ENCODE assay signal across 17 cellular contexts in the genomic region with DNA sequence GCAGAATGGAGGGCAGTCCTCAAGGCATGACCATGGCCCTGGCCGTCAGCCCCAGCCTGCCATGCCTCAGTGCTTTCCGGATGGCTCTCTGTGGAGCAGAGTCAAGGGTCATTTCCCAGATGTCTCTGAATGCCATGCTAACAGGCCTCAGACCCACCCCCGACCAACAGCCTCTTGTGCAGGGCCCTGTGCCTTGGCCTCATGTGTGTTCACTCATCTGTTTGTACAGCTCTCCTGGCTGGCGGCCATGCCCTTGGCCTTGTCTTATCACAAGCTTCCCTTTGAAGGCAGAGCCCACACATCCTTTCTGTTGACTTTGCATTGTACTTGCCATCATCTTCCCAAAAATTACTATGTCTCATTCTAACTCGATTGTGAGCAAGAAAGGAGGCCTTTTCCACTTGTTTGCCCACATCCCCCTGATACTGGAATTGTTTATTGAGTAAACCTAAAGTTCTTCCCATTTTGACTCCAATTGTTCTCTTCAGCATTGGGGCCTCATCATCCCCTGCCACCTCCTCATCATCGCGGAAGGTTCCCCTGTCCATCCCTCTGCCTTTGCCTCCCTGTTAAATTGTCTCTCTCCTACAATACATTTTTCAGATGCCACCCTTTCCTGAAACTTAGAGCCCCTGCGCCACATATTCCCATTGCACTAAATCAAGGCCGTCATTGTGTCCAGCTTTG. TPM values are rescaled to one million over a fixed set of nuclear protein-coding genes. Genes with fewer than 3 reads are reported as not detected.
DNase-seq lines count a peak whose midpoint lies in the region; ATAC-seq, FAIRE-seq and TF ChIP-seq lines count a peak whose summit lies in the region.
"Had no signal": no experiment of that assay in that cellular context is flagged by ENCODE, and none has a peak within 500 bp of the region (broad histone marks: within the 10 kb centered on the region; RNA-seq: fewer than 3 reads in every experiment).

No MANE protein-coding gene starts in this region.

- CTCF ChIA-PET in A549 (lab: Yijun Ruan, JAX): no interaction called here
- CTCF ChIA-PET in CD4-positive, alpha-beta T cell (lab: Charles Lee): interaction anchor here (0.6 to 1.7 kb wide), 2 partner anchors 18 to 110 kb away, joined by 3 read pairs; a partner anchor contains a TSS
- CTCF ChIA-PET in WTC11 (lab: Charles Lee): interaction anchor here (0.6 kb wide), 1 partner anchor 726 kb away, joined by 6 read pairs; no protein-coding TSS in a partner anchor
- CTCF ChIA-PET in HepG2 (lab: Yijun Ruan, JAX; ENCODE audit: low intra/inter-chr PET ratio, low total read pairs): no interaction called here

- TF ChIP-seq POLR2A in A549 (IDR thresholded peaks at IDR 0.05; ENCODE audit: low read length): no peak
- TF ChIP-seq POLR2A in HepG2 (IDR thresholded peaks at IDR 0.05; ENCODE audit: insufficient read depth in 1 of 2, low read depth in 2 of 2, low read length in 2 of 2): no peak

- no peak for TF ChIP-seq RAD21 in A549 (conservative IDR thresholded peaks at IDR 0.05 in 1 of 2, IDR thresholded peaks at IDR 0.05 in 1 of 2)
- TF ChIP-seq RAD21 in HepG2 (CRISPR knock-in tag; IDR thresholded peaks at IDR 0.05): no peak

- H3K9me3 ChIP-seq in A549 (no peaks in the 10 kb centered on the region), HepG2 (ENCODE audit: low read length) (no peaks in the 10 kb centered on the region)
- H3K9me3 ChIP-seq in CD4-positive, alpha-beta T cell (ENCODE audit: control insufficient read depth, low read length): no peaks in the 10 kb centered on the region
- H3K9me3 ChIP-seq: BLaER1 had no signal

- TF ChIP-seq EP300 in A549 (IDR thresholded peaks at IDR 0.05) (no peak), HepG2 (IDR thresholded peaks at IDR 0.05; ENCODE audit: low read depth in 2 of 2, low read length in 2 of 2) (peak in 1 of 2 experiments; percentile 83; a peak in 2 of 4 replicates), HepG2 (CRISPR knock-in tag; IDR thresholded peaks at IDR 0.05; ENCODE audit: borderline replicate concordance) (peak; percentile 87)

- H3K4me1 ChIP-seq in A549: peaks cover 31% of the 10 kb centered on the region
- H3K4me1 ChIP-seq in HepG2 (ENCODE audit: insufficient read depth, low read length): peaks cover 16% of the 10 kb centered on the region

- no peak overlapping the region for H2AFZ ChIP-seq in HepG2 (ENCODE audit: low read length)
- H2AFZ ChIP-seq: PC-9 had no signal

- H3K4me2 ChIP-seq in A549: peak overlapping the region; percentile 36; the same call in 2 of the 3 replicates
- H3K4me2 ChIP-seq in HepG2 (ENCODE audit: low read depth, low read length): peak overlapping the region; percentile 42; the same call in 1 of the 2 replicates
- H3K4me2 ChIP-seq: BLaER1, KMS-11, PC-9 had no signal

- intact Hi-C loops in CD4-positive, alpha-beta T cell (cut with DNase I, micrococcal nuclease): no loop called here
- intact Hi-C loops in HepG2 (cut with micrococcal nuclease; ENCODE audit: unreplicated experiment): no loop called here

- BruUV-seq in HepG2 (replicated peaks; lab: Mats Ljungman, UMichigan): no TSS peak

- H3K27me3 ChIP-seq in CD4-positive, alpha-beta T cell (ENCODE audit: control insufficient read depth, insufficient read depth, low read length): no peaks in the 10 kb centered on the region
- H3K27me3 ChIP-seq in HepG2 (ENCODE audit: control insufficient read depth in 1 of 2, insufficient read depth in 2 of 2, low read length in 2 of 2): no peaks in the 10 kb centered on the region

- DNase-seq in A549 (ENCODE audit: low read depth in 1 of 2, low spot score in 1 of 2): peak in 1 of 2 experiments; percentile 38
- DNase-seq in CD4-positive, alpha-beta T cell: no peak
- no peak for DNase-seq in WTC11 (ENCODE audit: low spot score)
- peak; percentile 90 for DNase-seq in HepG2 (ENCODE audit: low spot score)
- DNase-seq in NCI-H1930 (lab: John Stamatoyannopoulos, UW): no peak
- no peak for DNase-seq in activated naive CD4-positive, alpha-beta T cell treated with Interleukin-2 at 50 U/mL for 16 hours
- DNase-seq in DMS 273 treated with DMSO at 0.1 percent for 48 hours (lab: John Stamatoyannopoulos, UW): no peak
- DNase-seq: activated CD4-positive, alpha-beta T cell treated with anti-CD3 and anti-CD28 coated beads for 1 hour; mesendoderm; NCI-H1436 treated with DMSO at 0.1 percent for 48 hours; NCI-H510A; PC-9 had no signal

- in situ Hi-C loops in HepG2 (cut with HindIII; ENCODE audit: extremely low pct_ligation_motif_present, low pct_unique_long_range_greater_than_20kb): no loop called here

- WGBS in A549 (ENCODE audit: missing lambda C conversion rate): 77% methylated on average over 6 of the region's 9 CpGs
- 14% methylated on average over 4 of the region's 9 CpGs for WGBS in HepG2 (ENCODE audit: low lambda C conversion rate)

- FAIRE-seq in A549 (lab: Jason Lieb, UNC) (no peak), HepG2 (lab: Jason Lieb, UNC) (peak; percentile 99)

- H3K4me3 ChIP-seq in A549 (no peak overlapping the region), HepG2 (replicated peaks in 1 of 3; ENCODE audit: insufficient read depth in 1 of 3, low read depth in 2 of 3, low read length in 3 of 3) (no peak overlapping the region)
- H3K4me3 ChIP-seq: BLaER1, PC-9, smooth muscle cell had no signal

- peak; percentile 39 to 61; a peak in 4 of 6 replicates for ATAC-seq in A549
- no peak for ATAC-seq in CD4-positive, alpha-beta T cell (ENCODE audit: poor library complexity)
- ATAC-seq in WTC11: no peak
- peak; percentile 96 for ATAC-seq in HepG2

- no peaks in the 10 kb centered on the region for H3K36me3 ChIP-seq in HepG2 (replicated peaks in 1 of 2; ENCODE audit: control insufficient read depth in 1 of 2, insufficient read depth in 2 of 2, low read length in 2 of 2)
- H3K36me3 ChIP-seq: BLaER1 had no signal

- H3K9ac ChIP-seq in HepG2 (ENCODE audit: insufficient read depth, low read depth, low read length): no peak overlapping the region
- H3K9ac ChIP-seq: BLaER1, KMS-11 had no signal

- peak overlapping the region; percentile 42 to 52; a peak in 3 of 6 replicates for H3K27ac ChIP-seq in A549
- H3K27ac ChIP-seq in CD4-positive, alpha-beta T cell (ENCODE audit: low read depth, low read length): no peak overlapping the region
- no peak overlapping the region for H3K27ac ChIP-seq in HepG2 (ENCODE audit: extremely low read length, insufficient read depth, low read length)
- H3K27ac ChIP-seq: BLaER1, KMS-11, PC-9 had no signal

- no peaks in the 10 kb centered on the region for H3K79me2 ChIP-seq in HepG2 (ENCODE audit: insufficient read depth, low read length)

- H3K27me3 Mint-ChIP-seq in CD4-positive, alpha-beta T cell: no peaks in the 10 kb centered on the region
- H3K27me3 Mint-ChIP-seq in WTC11 (ENCODE audit: low read depth): no peaks in the 10 kb centered on the region

- peaks cover 86% of the 10 kb centered on the region for H3K4me1 Mint-ChIP-seq in CD4-positive, alpha-beta T cell (ENCODE audit: low read depth)
- peaks cover 43% of the 10 kb centered on the region for H3K4me1 Mint-ChIP-seq in WTC11

- POLR2A ChIA-PET in A549 (lab: Yijun Ruan, JAX): no interaction called here
- POLR2A ChIA-PET in CD4-positive, alpha-beta T cell (lab: Charles Lee): no interaction called here
- POLR2A ChIA-PET in WTC11 (lab: Charles Lee): no interaction called here
- POLR2A ChIA-PET in HepG2 (lab: Yijun Ruan, JAX): interaction anchor here (0.7 kb wide), 1 partner anchor 111 kb away, joined by 3 read pairs; no protein-coding TSS in a partner anchor

- H3K36me3 Mint-ChIP-seq in CD4-positive, alpha-beta T cell (ENCODE audit: low read depth): peaks cover 78% of the 10 kb centered on the region
- H3K36me3 Mint-ChIP-seq in WTC11: no peaks in the 10 kb centered on the region

- peaks cover 2% of the 10 kb centered on the region; the same call in 1 of the 2 replicates for H4K20me1 ChIP-seq in HepG2 (ENCODE audit: insufficient read depth, low read length)

- H3K9me3 Mint-ChIP-seq in CD4-positive, alpha-beta T cell: no peaks in the 10 kb centered on the region
- H3K9me3 Mint-ChIP-seq in WTC11: no peaks in the 10 kb centered on the region
- H3K9me3 Mint-ChIP-seq: brain had no signal

- TF ChIP-seq CTCF in A549 (IDR thresholded peaks at IDR 0.05) (no peak), WTC11 (IDR thresholded peaks at IDR 0.05) (no peak), HepG2 (CRISPR knock-in tag; IDR thresholded peaks at IDR 0.05) (no peak)
- no peak for TF ChIP-seq CTCF in CD4-positive, alpha-beta T cell (IDR thresholded peaks at IDR 0.05)

- H3K27ac Mint-ChIP-seq in CD4-positive, alpha-beta T cell: peak overlapping the region; percentile 71
- H3K27ac Mint-ChIP-seq in WTC11: no peak overlapping the region
- H3K27ac Mint-ChIP-seq: brain had no signal

- H3K4me3 Mint-ChIP-seq in CD4-positive, alpha-beta T cell: peak overlapping the region; percentile 4
- no peak overlapping the region for H3K4me3 Mint-ChIP-seq in WTC11
- H3K4me3 Mint-ChIP-seq: brain had no signal

RNA-seq across cellular contexts. Expression of a gene that starts 6.3 kb away (rescaled TPM):
- polyA plus RNA-seq in A549 (2011; rRNA removed) (11.3 and 12.5 TPM in 2 replicates), A549 (2017; fragmentation: RNase III; extraction: RNeasy Plus Mini Kit Qiagen cat#74134 plus additional on column Dnase treatment) (2.7 to 5.8 TPM (median 5.2 TPM) in 3 replicates), HepG2 (2011; rRNA removed) (1.8 and 2.2 TPM in 2 replicates)
- 1.4 and 1.9 TPM in 2 replicates for polyA plus RNA-seq in A549 (2012; cell fraction: cytosol; rRNA removed)
- polyA plus RNA-seq in A549 (2012; cell fraction: nucleus; rRNA removed): 1.5 and 2.1 TPM in 2 replicates
- 16.3 and 16.5 TPM in 2 replicates for polyA minus RNA-seq in A549 (2011; rRNA and poly(A)+ RNA removed)
- 10 to 100 TPM; 60.8 to 64.5 TPM for total RNA-seq in CD4-positive, alpha-beta T cell
- total RNA-seq in WTC11 (2021) (7.3 to 9.0 TPM (median 7.9 TPM) in 3 replicates), HepG2 (2016; rRNA removed; fragmentation: Illumina TruSeq; extraction: Trizol) (1.7 and 2.3 TPM in 2 replicates)
- total RNA-seq in HepG2 (2016; cell fraction: cytosol; rRNA removed; fragmentation: Illumina TruSeq; extraction: Trizol; ENCODE audit: low read depth): 1.3 and 2.4 TPM in 2 replicates
- 1.6 and 3.5 TPM in 2 replicates for total RNA-seq in HepG2 (2016; cell fraction: insoluble cytoplasmic fraction; rRNA removed; fragmentation: Illumina TruSeq; extraction: Trizol)
- total RNA-seq in HepG2 (2016; cell fraction: membrane; rRNA removed; fragmentation: Illumina TruSeq; extraction: Trizol): 1.3 and 2.4 TPM in 2 replicates
- total RNA-seq in HepG2 (2016; cell fraction: nucleus; rRNA removed; fragmentation: Illumina TruSeq; extraction: Trizol): 5.5 and 5.6 TPM in 2 replicates
- polyA plus RNA-seq in HepG2 (2011; cell fraction: cytosol; rRNA removed): 1.2 and 1.8 TPM in 2 replicates
- 3.3 and 4.2 TPM in 2 replicates for polyA plus RNA-seq in HepG2 (2011; cell fraction: nucleus; rRNA removed)
- 0.89 and 1.7 TPM in 2 replicates for polyA plus RNA-seq in HepG2 (2012)
- polyA plus RNA-seq in HepG2 (2016; cell fraction: cytosol; fragmentation: Illumina TruSeq; extraction: Trizol; ENCODE audit: low read depth): 0.38 and 0.59 TPM in 2 replicates
- 1.3 and 1.9 TPM in 2 replicates for polyA plus RNA-seq in HepG2 (2016; cell fraction: insoluble cytoplasmic fraction; fragmentation: Illumina TruSeq; extraction: Trizol; ENCODE audit: low read depth)
- polyA plus RNA-seq in HepG2 (2016; cell fraction: membrane; fragmentation: Illumina TruSeq; extraction: Trizol; ENCODE audit: low read depth): 0.49 and 1.0 TPM in 2 replicates
- polyA plus RNA-seq in HepG2 (2016; cell fraction: nucleus; fragmentation: Illumina TruSeq; extraction: Trizol; ENCODE audit: insufficient read depth, low read depth): 6.4 and 6.6 TPM in 2 replicates
- polyA minus RNA-seq in HepG2 (2011; rRNA and poly(A)+ RNA removed; ENCODE audit: low replicate concordance): 5.5 and 9.5 TPM in 2 replicates
- 0.44 and 1.2 TPM in 2 replicates for polyA minus RNA-seq in HepG2 (2011; cell fraction: cytosol; rRNA and poly(A)+ RNA removed)
- polyA minus RNA-seq in HepG2 (2011; cell fraction: nucleus; rRNA and poly(A)+ RNA removed): 12.1 and 12.4 TPM in 2 replicates

RNA-seq across cellular contexts. Expression of a gene that starts 46.0 kb away (rescaled TPM):
- 8.5 and 10.5 TPM in 2 replicates for polyA plus RNA-seq in A549 (2011; rRNA removed)
- polyA plus RNA-seq in A549 (2012; cell fraction: cytosol; rRNA removed): 3.7 and 4.3 TPM in 2 replicates
- polyA plus RNA-seq in A549 (2012; cell fraction: nucleus; rRNA removed): 3.6 and 7.6 TPM in 2 replicates
- 11.0 to 12.0 TPM (median 11.7 TPM) in 3 replicates for polyA plus RNA-seq in A549 (2017; fragmentation: RNase III; extraction: RNeasy Plus Mini Kit Qiagen cat#74134 plus additional on column Dnase treatment)
- 1.6 and 3.1 TPM in 2 replicates for polyA minus RNA-seq in A549 (2011; rRNA and poly(A)+ RNA removed)
- 10 to 100 TPM; 18.4 to 21.1 TPM for total RNA-seq in CD4-positive, alpha-beta T cell
- 7.0 to 8.9 TPM (median 8.6 TPM) in 3 replicates for total RNA-seq in WTC11 (2021)
- total RNA-seq in HepG2 (2016; rRNA removed; fragmentation: Illumina TruSeq; extraction: Trizol): 3.6 and 4.9 TPM in 2 replicates
- 0.71 and 0.97 TPM in 2 replicates for total RNA-seq in HepG2 (2016; cell fraction: cytosol; rRNA removed; fragmentation: Illumina TruSeq; extraction: Trizol; ENCODE audit: low read depth)
- 3.3 and 5.0 TPM in 2 replicates for total RNA-seq in HepG2 (2016; cell fraction: insoluble cytoplasmic fraction; rRNA removed; fragmentation: Illumina TruSeq; extraction: Trizol)
- 1.4 and 2.2 TPM in 2 replicates for total RNA-seq in HepG2 (2016; cell fraction: membrane; rRNA removed; fragmentation: Illumina TruSeq; extraction: Trizol)
- 4.4 and 4.8 TPM in 2 replicates for total RNA-seq in HepG2 (2016; cell fraction: nucleus; rRNA removed; fragmentation: Illumina TruSeq; extraction: Trizol)
- 2.8 and 3.6 TPM in 2 replicates for polyA plus RNA-seq in HepG2 (2011; rRNA removed)
- polyA plus RNA-seq in HepG2 (2011; cell fraction: cytosol; rRNA removed): 1.8 and 2.3 TPM in 2 replicates
- 2.9 and 3.8 TPM in 2 replicates for polyA plus RNA-seq in HepG2 (2011; cell fraction: nucleus; rRNA removed)
- polyA plus RNA-seq in HepG2 (2012): 4.6 and 4.8 TPM in 2 replicates
- polyA plus RNA-seq in HepG2 (2016; cell fraction: cytosol; fragmentation: Illumina TruSeq; extraction: Trizol; ENCODE audit: low read depth): 1.7 TPM in 2 replicates
- 6.2 and 6.8 TPM in 2 replicates for polyA plus RNA-seq in HepG2 (2016; cell fraction: insoluble cytoplasmic fraction; fragmentation: Illumina TruSeq; extraction: Trizol; ENCODE audit: low read depth)
- 2.0 and 2.6 TPM in 2 replicates for polyA plus RNA-seq in HepG2 (2016; cell fraction: membrane; fragmentation: Illumina TruSeq; extraction: Trizol; ENCODE audit: low read depth)
- polyA plus RNA-seq in HepG2 (2016; cell fraction: nucleus; fragmentation: Illumina TruSeq; extraction: Trizol; ENCODE audit: insufficient read depth, low read depth): 12.9 and 14.2 TPM in 2 replicates
- polyA minus RNA-seq in HepG2 (2011; rRNA and poly(A)+ RNA removed; ENCODE audit: low replicate concordance): 0.12 and 2.1 TPM in 2 replicates
- 0.79 TPM in 1 of 2 replicates, not detected in the other for polyA minus RNA-seq in HepG2 (2011; cell fraction: cytosol; rRNA and poly(A)+ RNA removed)
- 2.4 and 4.2 TPM in 2 replicates for polyA minus RNA-seq in HepG2 (2011; cell fraction: nucleus; rRNA and poly(A)+ RNA removed)
- total RNA-seq: G401 had no signal

Comparison
In these comparisons a context has a peak if more than half of its experiments do, and no peak if none do; other contexts are left out.
1. ATAC-seq: peak in A549 (2 of 2) and HepG2 (single experiment); none in CD4-positive, alpha-beta T cell (single experiment) and WTC11 (single experiment).
2. H3K27ac ChIP-seq: peak in A549 (2 of 2); none in CD4-positive, alpha-beta T cell (single experiment) and HepG2 (single experiment).
3. CTCF ChIA-PET loops: an anchor here in CD4-positive, alpha-beta T cell (0.6 to 1.7 kb wide) and WTC11 (0.6 kb wide); none called in A549 and HepG2.